In genomic region chr1:58442114-58442513, GRCh38 we compare ENCODE assay signal across 2 cellular contexts.
A peak's percentile ranks its signal among the peaks of the same experiment; 100 is the strongest.
TF ChIP-seq lines count a peak whose summit lies in the region.

No MANE protein-coding gene starts in this region.

TF ChIP-seq in HEK293, 187 proteins besides CTCF, POLR2A, EP300 and RAD21 (continued from another document):
- TF ChIP-seq ZBTB44 (tag by site-specific recombination; IDR thresholded peaks at IDR 0.05) = no peak
- TF ChIP-seq, protein P1, sequence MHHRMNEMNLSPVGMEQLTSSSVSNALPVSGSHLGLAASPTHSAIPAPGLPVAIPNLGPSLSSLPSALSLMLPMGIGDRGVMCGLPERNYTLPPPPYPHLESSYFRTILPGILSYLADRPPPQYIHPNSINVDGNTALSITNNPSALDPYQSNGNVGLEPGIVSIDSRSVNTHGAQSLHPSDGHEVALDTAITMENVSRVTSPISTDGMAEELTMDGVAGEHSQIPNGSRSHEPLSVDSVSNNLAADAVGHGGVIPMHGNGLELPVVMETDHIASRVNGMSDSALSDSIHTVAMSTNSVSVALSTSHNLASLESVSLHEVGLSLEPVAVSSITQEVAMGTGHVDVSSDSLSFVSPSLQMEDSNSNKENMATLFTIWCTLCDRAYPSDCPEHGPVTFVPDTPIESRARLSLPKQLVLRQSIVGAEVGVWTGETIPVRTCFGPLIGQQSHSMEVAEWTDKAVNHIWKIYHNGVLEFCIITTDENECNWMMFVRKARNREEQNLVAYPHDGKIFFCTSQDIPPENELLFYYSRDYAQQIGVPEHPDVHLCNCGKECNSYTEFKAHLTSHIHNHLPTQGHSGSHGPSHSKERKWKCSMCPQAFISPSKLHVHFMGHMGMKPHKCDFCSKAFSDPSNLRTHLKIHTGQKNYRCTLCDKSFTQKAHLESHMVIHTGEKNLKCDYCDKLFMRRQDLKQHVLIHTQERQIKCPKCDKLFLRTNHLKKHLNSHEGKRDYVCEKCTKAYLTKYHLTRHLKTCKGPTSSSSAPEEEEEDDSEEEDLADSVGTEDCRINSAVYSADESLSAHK (tag by site-specific recombination; IDR thresholded peaks at IDR 0.05) = peak; percentile 88
TF ChIP-seq in HEK293: peak in this region for 1.

TF ChIP-seq in HepG2, 621 proteins besides CTCF, POLR2A, EP300 and RAD21 (continued from another document):
- TF ChIP-seq SNAPC4 (CRISPR knock-in tag; IDR thresholded peaks at IDR 0.05) (no peak), ZNF10 (CRISPR knock-in tag; IDR thresholded peaks at IDR 0.05; ENCODE audit: borderline replicate concordance, low read depth) (no peak), ATF5 (CRISPR knock-in tag; IDR thresholded peaks at IDR 0.05; ENCODE audit: low read depth) (no peak), SMC3 (IDR thresholded peaks at IDR 0.05; ENCODE audit: low read length) (no peak), ZFYVE20 (CRISPR knock-in tag; IDR thresholded peaks at IDR 0.05; ENCODE audit: borderline replicate concordance, low read depth) (no peak), RXRB (CRISPR knock-in tag; IDR thresholded peaks at IDR 0.05; ENCODE audit: borderline replicate concordance) (no peak), E2F1 (CRISPR knock-in tag; IDR thresholded peaks at IDR 0.05) (no peak), KDM6A (CRISPR knock-in tag; IDR thresholded peaks at IDR 0.05; ENCODE audit: low read depth) (no peak), GTF2F1 (IDR thresholded peaks at IDR 0.05; ENCODE audit: low read length) (no peak), ZNF790 (CRISPR knock-in tag; IDR thresholded peaks at IDR 0.05; ENCODE audit: borderline replicate concordance) (no peak), CHD4 (IDR thresholded peaks at IDR 0.05; ENCODE audit: borderline replicate concordance, low read length) (no peak)
- TF ChIP-seq, protein P2, sequence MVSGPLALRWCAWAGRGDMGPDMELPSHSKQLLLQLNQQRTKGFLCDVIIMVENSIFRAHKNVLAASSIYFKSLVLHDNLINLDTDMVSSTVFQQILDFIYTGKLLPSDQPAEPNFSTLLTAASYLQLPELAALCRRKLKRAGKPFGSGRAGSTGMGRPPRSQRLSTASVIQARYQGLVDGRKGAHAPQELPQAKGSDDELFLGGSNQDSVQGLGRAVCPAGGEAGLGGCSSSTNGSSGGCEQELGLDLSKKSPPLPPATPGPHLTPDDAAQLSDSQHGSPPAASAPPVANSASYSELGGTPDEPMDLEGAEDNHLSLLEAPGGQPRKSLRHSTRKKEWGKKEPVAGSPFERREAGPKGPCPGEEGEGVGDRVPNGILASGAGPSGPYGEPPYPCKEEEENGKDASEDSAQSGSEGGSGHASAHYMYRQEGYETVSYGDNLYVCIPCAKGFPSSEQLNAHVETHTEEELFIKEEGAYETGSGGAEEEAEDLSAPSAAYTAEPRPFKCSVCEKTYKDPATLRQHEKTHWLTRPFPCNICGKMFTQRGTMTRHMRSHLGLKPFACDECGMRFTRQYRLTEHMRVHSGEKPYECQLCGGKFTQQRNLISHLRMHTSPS (CRISPR knock-in tag; IDR thresholded peaks at IDR 0.05; ENCODE audit: low read depth) = no peak
